ENCODE assay signal across 15 cellular contexts in genomic region chr10:34745244-34745643, GRCh38.
DNase-seq lines count a peak whose midpoint lies in the region; ATAC-seq and TF ChIP-seq lines count a peak whose summit lies in the region.
"Had no signal": no experiment of that assay in that cellular context is flagged by ENCODE, and none has a peak within 500 bp of the region (broad histone marks: within the 10 kb centered on the region; RNA-seq: fewer than 3 reads in every experiment).

No MANE protein-coding gene starts in this region.

- H3K36me3 ChIP-seq in HCT116 (ENCODE audit: control insufficient read depth in 1 of 2, insufficient read depth in 2 of 2, low read length in 2 of 2) (no peaks in the 10 kb centered on the region), rectal smooth muscle tissue (ENCODE audit: control insufficient read depth, insufficient read depth, low read length) (no peaks in the 10 kb centered on the region)
- H3K36me3 ChIP-seq: BLaER1 treated with 17β-estradiol and CSF1 and Interleukin-3, amounts not matched to agents 10 nM and 100 nM had no signal

- H3K27ac Mint-ChIP-seq in WTC11 (peak overlapping the region; percentile 58), nephron (peak overlapping the region; percentile 54 to 88 (median 81))
- H3K27ac Mint-ChIP-seq: B cell; CD8-positive, alpha-beta T cell; IgD-negative memory B cell had no signal

- no peak for DNase-seq in HCT116 (ENCODE audit: low read depth, low spot score)
- DNase-seq in WTC11 (ENCODE audit: low spot score) = no peak
- DNase-seq in NCI-H345 (lab: John Stamatoyannopoulos, UW) = no peak
- no peak for DNase-seq in stimulated activated CD4-positive, alpha-beta T cell treated with anti-CD3 and anti-CD28 coated beads, Interleukin-2, amount 100 ng/mL, for 48 hours
- DNase-seq in SKM-1 treated with dmso at 0.1 percent for 144 hours (lab: John Stamatoyannopoulos, UW; ENCODE audit: unreplicated experiment) = no peak
- no peak for DNase-seq in NAMALWA (ENCODE audit: low spot score)
- DNase-seq: CD8-positive, alpha-beta T cell; H9; KG1 had no signal

- no peak overlapping the region for H3K4me2 ChIP-seq in HCT116 (ENCODE audit: low read length)
- H3K4me2 ChIP-seq: BLaER1 treated with 17β-estradiol and CSF1 and Interleukin-3, amounts not matched to agents 10 nM and 100 nM had no signal

- TF ChIP-seq POLR2A in HCT116 (IDR thresholded peaks at IDR 0.05; ENCODE audit: borderline replicate concordance, extremely low read depth, insufficient read depth, insufficient read length) = no peak

- H3K9me2 ChIP-seq in HCT116 (ENCODE audit: insufficient read depth) = no peaks in the 10 kb centered on the region

- H3K27ac ChIP-seq in HCT116 (ENCODE audit: low read depth, low read length) = no peak overlapping the region
- H3K27ac ChIP-seq in rectal smooth muscle tissue (ENCODE audit: low read depth, low read length) = peak overlapping the region; percentile 75
- H3K27ac ChIP-seq: BLaER1 treated with 17β-estradiol and CSF1 and Interleukin-3, amounts not matched to agents 10 nM and 100 nM; HL-60 had no signal

- no peak overlapping the region for H2AFZ ChIP-seq in HCT116 (ENCODE audit: low read depth, low read length, poor library complexity, severe bottlenecking)

- peaks cover 75% of the 10 kb centered on the region for H3K79me2 ChIP-seq in HCT116 (ENCODE audit: insufficient read depth, low read length)

- no peaks in the 10 kb centered on the region for H3K9me3 ChIP-seq in HCT116 (ENCODE audit: control insufficient read depth in 1 of 2, insufficient read depth in 1 of 2, low read depth in 1 of 2, low read length in 2 of 2)
- H3K9me3 ChIP-seq: BLaER1 treated with 17β-estradiol and CSF1 and Interleukin-3, amounts not matched to agents 10 nM and 100 nM had no signal

- H3K4me3 ChIP-seq in HCT116 (replicated peaks in 1 of 2; ENCODE audit: low read depth in 1 of 2, low read length in 2 of 2) (no peak overlapping the region), rectal smooth muscle tissue (ENCODE audit: low read length) (no peak overlapping the region)
- H3K4me3 ChIP-seq: BLaER1 treated with 17β-estradiol and CSF1 and Interleukin-3, amounts not matched to agents 10 nM and 100 nM had no signal

- H3K27me3 Mint-ChIP-seq in WTC11 (ENCODE audit: low read depth) = no peaks in the 10 kb centered on the region
- no peaks in the 10 kb centered on the region for H3K27me3 Mint-ChIP-seq in nephron (ENCODE audit: low read depth)

- H3K4me1 Mint-ChIP-seq in WTC11 = peaks cover 47% of the 10 kb centered on the region
- H3K4me1 Mint-ChIP-seq in nephron = peaks cover 69% of the 10 kb centered on the region
- H3K4me1 Mint-ChIP-seq: B cell had no signal

- H3K4me3 Mint-ChIP-seq in WTC11 = no peak overlapping the region
- H3K4me3 Mint-ChIP-seq in nephron = no peak overlapping the region
- H3K4me3 Mint-ChIP-seq: B cell; CD8-positive, alpha-beta T cell; H9; IgD-negative memory B cell had no signal

- H3K9me3 Mint-ChIP-seq in WTC11 (no peaks in the 10 kb centered on the region), nephron (no peaks in the 10 kb centered on the region)
- H3K9me3 Mint-ChIP-seq: CD8-positive, alpha-beta T cell; IgD-negative memory B cell had no signal

- H3K9ac ChIP-seq in HCT116 (ENCODE audit: low read length) = no peak overlapping the region
- H3K9ac ChIP-seq in rectal smooth muscle tissue (ENCODE audit: low read length) = no peak overlapping the region
- H3K9ac ChIP-seq: BLaER1 treated with 17β-estradiol and CSF1 and Interleukin-3, amounts not matched to agents 10 nM and 100 nM had no signal

- TF ChIP-seq CTCF in HCT116 (IDR thresholded peaks at IDR 0.05 in 2 of 3, conservative IDR thresholded peaks at IDR 0.05 in 1 of 3; ENCODE audit: borderline replicate concordance in 1 of 3, insufficient read depth in 1 of 3, low read depth in 2 of 3, low read length in 2 of 3) = no peak
- TF ChIP-seq CTCF in WTC11 (IDR thresholded peaks at IDR 0.05) = no peak
- TF ChIP-seq CTCF in nephron (IDR thresholded peaks at IDR 0.05; ENCODE audit: unreplicated experiment in 3 of 3) = no peak

- RAD21 ChIA-PET in HCT116 (lab: Charles Lee; ENCODE audit: low non-redundant PET in 1 of 2, low total read pairs in 2 of 2, uncharacterized antibody in 2 of 2, unreplicated experiment in 2 of 2) = no interaction called here

- H3K4me1 ChIP-seq in HCT116 (ENCODE audit: control insufficient read depth in 1 of 2, insufficient read depth in 2 of 2, low read length in 2 of 2) (peaks cover 35 to 39% of the 10 kb centered on the region in 2 experiments), rectal smooth muscle tissue (ENCODE audit: control insufficient read depth, insufficient read depth, low read length) (peaks cover 25% of the 10 kb centered on the region)

- peaks cover 9% of the 10 kb centered on the region; the same call in 1 of the 2 replicates for H4K20me1 ChIP-seq in HCT116 (ENCODE audit: insufficient read depth)

- H3K36me3 Mint-ChIP-seq in WTC11 = no peaks in the 10 kb centered on the region
- no peaks in the 10 kb centered on the region for H3K36me3 Mint-ChIP-seq in nephron (ENCODE audit: low read depth)
- H3K36me3 Mint-ChIP-seq: CD8-positive, alpha-beta T cell had no signal

- POLR2A ChIA-PET in HCT116 (lab: Charles Lee) = no interaction called here
- POLR2A ChIA-PET in WTC11 (lab: Charles Lee) = no interaction called here

- ATAC-seq in HCT116 = peak; percentile 16
- no peak for ATAC-seq in WTC11
- ATAC-seq: CD8-positive, alpha-beta T cell had no signal

- H3K27me3 ChIP-seq in HCT116 (ENCODE audit: insufficient read depth, low read length) (no peaks in the 10 kb centered on the region), rectal smooth muscle tissue (ENCODE audit: control insufficient read depth, insufficient read depth, low read length) (no peaks in the 10 kb centered on the region)

- BruUV-seq in HCT116 (replicated peaks; lab: Mats Ljungman, UMichigan) = no TSS peak

- CTCF ChIA-PET in HCT116 (lab: Charles Lee) (interaction anchor here (0.6 to 1.5 kb wide), 2 partner anchors 19 to 79 kb away, joined by 3 read pairs; no protein-coding TSS in a partner anchor), WTC11 (lab: Charles Lee) (interaction anchor here (1.4 kb wide), 1 partner anchor 12 kb away, joined by 4 read pairs; no protein-coding TSS in a partner anchor)

- intact Hi-C loops in HCT116 (cut with micrococcal nuclease) = no loop called here

- no peak for TF ChIP-seq RAD21 in HCT116 (IDR thresholded peaks at IDR 0.05; ENCODE audit: low read depth)

TF ChIP-seq in HCT116, 20 proteins besides CTCF, POLR2A, EP300 and RAD21:
- TF ChIP-seq SRF (IDR thresholded peaks at IDR 0.05; ENCODE audit: low read depth) = no peak
- no peak for TF ChIP-seq SP1 (IDR thresholded peaks at IDR 0.05; ENCODE audit: low read depth)

TF ChIP-seq in WTC11, 78 proteins besides CTCF, POLR2A, EP300 and RAD21:
- no peak for TF ChIP-seq CREB1 (CRISPR knock-in tag; IDR thresholded peaks at IDR 0.05)
